13 cellular contexts compared by ENCODE assay signal in the genomic region with DNA sequence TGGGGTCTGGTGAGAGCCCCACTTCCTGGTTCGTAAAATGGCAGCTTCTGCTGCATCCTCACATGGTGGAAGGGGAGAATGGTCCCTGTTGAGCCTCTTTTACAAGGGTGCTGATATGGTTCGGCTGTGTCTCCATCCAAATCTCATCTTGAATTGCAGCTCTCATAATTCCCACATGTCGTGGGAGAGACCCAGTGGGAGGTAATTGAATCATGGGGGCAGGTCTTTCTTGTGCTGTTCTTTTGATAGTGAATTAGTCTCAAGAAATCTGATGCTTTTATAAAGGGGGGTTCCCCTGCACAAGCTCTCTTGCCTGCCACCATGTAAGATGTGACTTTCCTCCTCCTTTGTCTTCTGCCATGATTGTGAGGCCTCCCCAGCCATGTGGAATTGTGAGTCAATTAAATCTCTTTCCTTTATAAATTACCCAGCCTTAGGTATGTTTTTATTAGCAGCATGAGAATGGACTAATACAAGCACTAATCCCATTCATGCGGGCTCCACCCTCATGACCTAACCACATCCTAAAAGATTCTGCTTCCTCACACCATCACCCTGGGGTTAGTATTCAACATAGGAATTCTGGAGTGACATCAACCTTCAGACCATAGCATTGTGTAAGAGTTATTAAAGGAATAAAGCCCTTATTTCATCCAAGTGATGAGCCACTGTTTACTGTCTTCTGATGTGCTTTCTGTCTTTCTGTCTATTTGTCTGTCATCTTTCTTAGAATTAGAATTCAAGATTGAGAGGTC.
A peak's percentile ranks its signal among the peaks of the same experiment; 100 is the strongest.
DNase-seq lines count a peak whose midpoint lies in the region; ATAC-seq and TF ChIP-seq lines count a peak whose summit lies in the region.
"Had no signal": no experiment of that assay in that cellular context is flagged by ENCODE, and none has a peak within 500 bp of the region (broad histone marks: within the 10 kb centered on the region; RNA-seq: fewer than 3 reads in every experiment).

No MANE protein-coding gene starts in this region.

- in situ Hi-C loops in GM13976 (cut with MboI; ENCODE audit: low sequenced_read_pairs, unreplicated experiment) = no loop called here

- ATAC-seq in HG02588 (IDR thresholded peaks at IDR 0.05; ENCODE audit: unreplicated experiment) (no peak), HG03457 (IDR thresholded peaks at IDR 0.05; ENCODE audit: unreplicated experiment) (no peak)

- TF ChIP-seq CTCF in AG10803 (conservative IDR thresholded peaks at IDR 0.05; ENCODE audit: low read length) (no peak), cardiac fibroblast (IDR thresholded peaks at IDR 0.05; ENCODE audit: low read depth, low read length) (no peak), GM13976 (IDR thresholded peaks at IDR 0.05; ENCODE audit: borderline replicate concordance, control extremely low read depth, extremely low read depth, insufficient read depth, missing control alignments) (no peak)

- peak; percentile 92 for DNase-seq in AG10803 (ENCODE audit: low read depth)
- DNase-seq in LHCN-M2 (ENCODE audit: low read depth) = peak; percentile 95
- DNase-seq in cardiac fibroblast (ENCODE audit: low read depth in 2 of 2) = peak; percentile 71 to 95
- DNase-seq in kidney glomerular epithelial cell (lab: John Stamatoyannopoulos, UW) = peak; percentile 75
- no peak for DNase-seq in GM13976 (ENCODE audit: low spot score)
- no peak for DNase-seq in posterior cingulate gyrus
- DNase-seq: activated naive CD4-positive, alpha-beta T cell treated with anti-CD3 and anti-CD28 coated beads, Interleukin-2, amount 50 U/mL, for 16 hours; DND-41; kidney; NCI-H1694 treated with DMSO at 0.1 percent for 48 hours had no signal

- intact Hi-C loops in posterior cingulate gyrus (cut with DNase I) = no loop called here

- H3K4me3 ChIP-seq in AG10803 (ENCODE audit: low read length) = no peak overlapping the region
- no peak overlapping the region for H3K4me3 ChIP-seq in cardiac fibroblast (replicated peaks in 1 of 2; ENCODE audit: low read depth in 2 of 2, low read length in 2 of 2)
- H3K4me3 ChIP-seq: coronary artery had no signal

Comparison
In these comparisons a context has a peak if more than half of its experiments do, and no peak if none do; other contexts are left out.
1. DNase-seq: peak in AG10803 (single experiment), LHCN-M2 (single experiment), cardiac fibroblast (2 of 2) and kidney glomerular epithelial cell (single experiment); none in GM13976 (single experiment) and posterior cingulate gyrus (0 of 10).